Comparison of ENCODE assay signal across 9 cellular contexts in the genomic region with DNA sequence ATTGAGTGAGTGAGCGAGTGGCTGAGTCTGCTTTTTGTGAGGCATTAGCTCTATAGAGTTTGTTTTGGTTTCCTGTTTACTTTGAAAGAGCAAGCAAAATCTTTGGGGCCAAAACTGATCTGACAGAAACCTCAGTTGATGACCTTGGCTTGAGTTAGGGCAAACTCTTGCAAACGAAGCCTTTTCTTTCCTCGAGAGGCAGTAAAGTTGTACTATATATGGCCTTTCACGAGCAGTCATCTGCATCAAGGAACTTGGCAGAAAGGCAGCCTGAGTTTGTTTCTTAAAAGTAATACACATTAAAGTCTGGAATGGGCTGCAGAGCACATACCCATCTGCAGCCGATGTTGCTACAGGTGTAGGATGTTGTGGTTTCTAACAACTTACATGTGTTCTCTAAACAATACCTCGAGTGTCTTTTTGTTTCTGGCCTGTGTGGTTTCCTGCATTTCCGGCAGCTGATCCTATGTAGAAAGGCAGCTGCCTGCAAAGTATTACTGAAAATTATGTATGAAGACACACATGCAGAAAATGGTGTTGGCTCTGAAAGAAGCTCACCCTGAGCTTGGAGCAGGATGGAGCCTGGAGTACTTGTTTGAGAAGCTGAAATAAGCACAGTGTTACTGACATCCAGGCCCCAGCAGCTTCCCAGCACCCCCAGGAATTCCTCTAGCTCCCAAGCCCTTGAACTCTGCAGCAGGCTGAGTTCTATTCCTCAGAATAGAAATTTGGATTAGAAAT.
DNase-seq lines count a peak whose midpoint lies in the region; ATAC-seq and TF ChIP-seq lines count a peak whose summit lies in the region.
"Had no signal": no experiment of that assay in that cellular context is flagged by ENCODE, and none has a peak within 500 bp of the region (broad histone marks: within the 10 kb centered on the region; RNA-seq: fewer than 3 reads in every experiment).

No MANE protein-coding gene starts in this region.

- ATAC-seq in GM19035 (IDR thresholded peaks at IDR 0.05; ENCODE audit: unreplicated experiment), result peak; percentile 90
- ATAC-seq in HG03097 (IDR thresholded peaks at IDR 0.05; ENCODE audit: low FRiP score, unreplicated experiment), result peak; percentile 92
- ATAC-seq in naive thymus-derived CD8-positive, alpha-beta T cell, result peak; percentile 97 to 98
- ATAC-seq: body of pancreas had no signal

- in situ Hi-C loops in brain microvascular endothelial cell (cut with HindIII; ENCODE audit: low pct_ligation_motif_present, low sequenced_read_pairs), result no loop called here

- no peak for TF ChIP-seq CTCF in brain microvascular endothelial cell (IDR thresholded peaks at IDR 0.05; ENCODE audit: low read depth, low read length, missing control alignments)

- peak; percentile 24 to 78 (median 76) for DNase-seq in CD8-positive, alpha-beta memory T cell
- DNase-seq in SHP77 treated with DMSO at 0.1 percent for 48 hours (lab: John Stamatoyannopoulos, UW), result peak; percentile 50
- DNase-seq in naive thymus-derived CD8-positive, alpha-beta T cell, result peak; percentile 25 to 88 (median 69)
- no peak for DNase-seq in H4 (ENCODE audit: low spot score)
- no peak for DNase-seq in brain microvascular endothelial cell
- DNase-seq in stimulated activated CD4-positive, alpha-beta T cell treated with anti-CD3 and anti-CD28 coated beads, Interleukin-1b, Interleukin-23, amount 100 ng/mL, for 48 hours, result no peak

- H3K4me3 ChIP-seq in CD8-positive, alpha-beta memory T cell (ENCODE audit: low read length), result peak overlapping the region; percentile 0
- no peak overlapping the region for H3K4me3 ChIP-seq in brain microvascular endothelial cell (ENCODE audit: low read depth, low read length)
- H3K4me3 ChIP-seq: body of pancreas had no signal

- peaks cover 8% of the 10 kb centered on the region for H3K27me3 ChIP-seq in CD8-positive, alpha-beta memory T cell (ENCODE audit: insufficient read depth, low read length, poor library complexity, severe bottlenecking)
- no peaks in the 10 kb centered on the region for H3K27me3 ChIP-seq in brain microvascular endothelial cell (replicated peaks)
- H3K27me3 ChIP-seq: body of pancreas had no signal

- peaks cover 33% of the 10 kb centered on the region for H3K4me1 ChIP-seq in CD8-positive, alpha-beta memory T cell (ENCODE audit: insufficient read depth, low read length)

- peaks cover 12 to 13% of the 10 kb centered on the region in 2 donors for H3K27me3 Mint-ChIP-seq in CD8-positive, alpha-beta memory T cell
- peaks cover 10 to 36% (median 23%) of the 10 kb centered on the region in 5 donors for H3K27me3 Mint-ChIP-seq in naive thymus-derived CD8-positive, alpha-beta T cell

- H3K4me1 Mint-ChIP-seq in CD8-positive, alpha-beta memory T cell, result peaks cover 27 to 50% (median 31%) of the 10 kb centered on the region in 3 donors
- H3K4me1 Mint-ChIP-seq in naive thymus-derived CD8-positive, alpha-beta T cell, result peaks cover 16 to 34% (median 27%) of the 10 kb centered on the region in 4 donors

- H3K36me3 Mint-ChIP-seq in CD8-positive, alpha-beta memory T cell, result peaks cover 0 to 5% (median 0%) of the 10 kb centered on the region in 3 donors
- H3K36me3 Mint-ChIP-seq in naive thymus-derived CD8-positive, alpha-beta T cell, result peaks cover 7 to 21% (median 14%) of the 10 kb centered on the region in 3 donors

- no peak overlapping the region for H3K27ac ChIP-seq in CD8-positive, alpha-beta memory T cell (ENCODE audit: low read depth, low read length)
- H3K27ac ChIP-seq in brain microvascular endothelial cell, result no peak overlapping the region
- H3K27ac ChIP-seq: body of pancreas had no signal

- POLR2A ChIA-PET in CD8-positive, alpha-beta memory T cell (lab: Charles Lee), result interaction anchor here (0.8 kb wide), 1 partner anchor 11 kb away, joined by 3 read pairs; no protein-coding TSS in a partner anchor
- POLR2A ChIA-PET in naive thymus-derived CD8-positive, alpha-beta T cell (lab: Charles Lee), result interaction anchor here (0.7 kb wide), 1 partner anchor 23 kb away, joined by 3 read pairs; no protein-coding TSS in a partner anchor

- peaks cover 8 to 23% (median 14%) of the 10 kb centered on the region in 5 donors for H3K9me3 Mint-ChIP-seq in CD8-positive, alpha-beta memory T cell
- H3K9me3 Mint-ChIP-seq in naive thymus-derived CD8-positive, alpha-beta T cell, result peaks cover 6 to 27% (median 18%) of the 10 kb centered on the region in 9 donors

- H3K9me3 ChIP-seq in CD8-positive, alpha-beta memory T cell (ENCODE audit: low read length), result peaks cover 5% of the 10 kb centered on the region
- H3K9me3 ChIP-seq: body of pancreas had no signal

- peak overlapping the region in 7 of 8 donors; percentile 6 to 48 (median 35) for H3K27ac Mint-ChIP-seq in CD8-positive, alpha-beta memory T cell
- H3K27ac Mint-ChIP-seq in naive thymus-derived CD8-positive, alpha-beta T cell, result peak overlapping the region in 4 of 10 donors; percentile 33 to 68 (median 52)

- no peaks in the 10 kb centered on the region for H3K36me3 ChIP-seq in CD8-positive, alpha-beta memory T cell (ENCODE audit: insufficient read depth, low read length)
- H3K36me3 ChIP-seq in brain microvascular endothelial cell (replicated peaks), result no peaks in the 10 kb centered on the region

- CTCF ChIA-PET in CD8-positive, alpha-beta memory T cell (lab: Charles Lee), result interaction anchor here (3.4 kb wide), 1 partner anchor 63 kb away, joined by 12 read pairs; no protein-coding TSS in a partner anchor

- H3K4me3 Mint-ChIP-seq in CD8-positive, alpha-beta memory T cell, result peak overlapping the region; percentile 48 to 85 (median 70)
- H3K4me3 Mint-ChIP-seq in naive thymus-derived CD8-positive, alpha-beta T cell, result peak overlapping the region; percentile 22 to 77 (median 67)

Comparison
In these comparisons a context has a peak if more than half of its experiments do, and no peak if none do; other contexts are left out.
1. DNase-seq: peak in CD8-positive, alpha-beta memory T cell (5 of 5), SHP77 treated with DMSO at 0.1 percent for 48 hours (single experiment) and naive thymus-derived CD8-positive, alpha-beta T cell (10 of 10); none in H4 (single experiment), brain microvascular endothelial cell (single experiment) and stimulated activated CD4-positive, alpha-beta T cell treated with anti-CD3 and anti-CD28 coated beads, Interleukin-1b, Interleukin-23, amount 100 ng/mL, for 48 hours (single experiment).
2. Peak in every context shown above with its lines, with median percentiles within 50 percentile points of each other: ATAC-seq.